1 cellular context compared by ENCODE assay signal in the genomic region with DNA sequence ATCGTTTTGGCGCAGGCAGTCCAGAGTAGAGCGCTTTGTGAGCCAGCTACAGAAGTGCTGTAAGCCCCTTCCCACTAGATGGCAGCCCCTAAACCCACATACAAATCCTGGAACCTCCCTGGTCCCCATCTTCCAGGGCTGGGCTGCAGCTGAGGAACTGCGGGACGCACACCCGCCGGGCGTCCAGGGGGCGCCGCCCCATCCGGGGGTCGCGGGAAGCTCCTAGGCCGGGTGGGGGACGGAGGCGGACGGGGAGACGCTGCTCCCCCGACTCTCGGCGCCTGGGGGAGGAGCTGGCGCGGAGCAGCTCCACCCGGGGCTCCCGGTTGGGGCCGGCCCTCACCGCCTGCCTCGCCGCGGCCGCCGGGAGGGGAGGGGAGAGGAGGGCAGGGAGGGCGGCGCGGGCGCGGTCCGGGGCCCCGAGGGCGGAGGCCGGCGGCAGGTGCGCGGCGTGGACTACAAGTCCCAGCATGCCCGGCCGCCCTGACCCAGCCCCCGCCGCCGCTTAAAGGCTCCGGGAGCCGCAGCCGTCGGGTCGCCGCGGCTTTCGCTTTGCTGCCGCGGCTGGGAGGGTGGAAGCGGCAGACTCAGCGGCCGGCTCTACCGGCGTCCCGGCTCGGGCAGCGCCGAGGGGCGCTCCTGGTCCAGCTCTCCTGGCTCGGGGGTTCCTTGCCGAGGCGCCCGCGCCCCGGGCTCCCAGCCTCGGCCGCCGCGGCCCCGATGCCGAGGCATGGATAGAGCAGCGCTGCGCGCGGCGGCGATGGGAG.
A peak's percentile ranks its signal among the peaks of the same experiment; 100 is the strongest.
TF ChIP-seq lines count a peak whose summit lies in the region.

A gene (plus strand): TSS at position 535 of the 767 bp plus-strand sequence. CDS start 196 bp downstream, at position 731.

TF ChIP-seq in HepG2, 621 proteins besides CTCF, POLR2A, EP300 and RAD21 (continued from another document and continues in another):
- TF ChIP-seq, protein P1, sequence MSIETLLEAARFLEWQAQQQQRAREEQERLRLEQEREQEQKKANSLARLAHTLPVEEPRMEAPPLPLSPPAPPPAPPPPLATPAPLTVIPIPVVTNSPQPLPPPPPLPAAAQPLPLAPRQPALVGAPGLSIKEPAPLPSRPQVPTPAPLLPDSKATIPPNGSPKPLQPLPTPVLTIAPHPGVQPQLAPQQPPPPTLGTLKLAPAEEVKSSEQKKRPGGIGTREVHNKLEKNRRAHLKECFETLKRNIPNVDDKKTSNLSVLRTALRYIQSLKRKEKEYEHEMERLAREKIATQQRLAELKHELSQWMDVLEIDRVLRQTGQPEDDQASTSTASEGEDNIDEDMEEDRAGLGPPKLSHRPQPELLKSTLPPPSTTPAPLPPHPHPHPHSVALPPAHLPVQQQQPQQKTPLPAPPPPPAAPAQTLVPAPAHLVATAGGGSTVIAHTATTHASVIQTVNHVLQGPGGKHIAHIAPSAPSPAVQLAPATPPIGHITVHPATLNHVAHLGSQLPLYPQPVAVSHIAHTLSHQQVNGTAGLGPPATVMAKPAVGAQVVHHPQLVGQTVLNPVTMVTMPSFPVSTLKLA (IDR thresholded peaks at IDR 0.05), result no peak
- TF ChIP-seq, protein P2, sequence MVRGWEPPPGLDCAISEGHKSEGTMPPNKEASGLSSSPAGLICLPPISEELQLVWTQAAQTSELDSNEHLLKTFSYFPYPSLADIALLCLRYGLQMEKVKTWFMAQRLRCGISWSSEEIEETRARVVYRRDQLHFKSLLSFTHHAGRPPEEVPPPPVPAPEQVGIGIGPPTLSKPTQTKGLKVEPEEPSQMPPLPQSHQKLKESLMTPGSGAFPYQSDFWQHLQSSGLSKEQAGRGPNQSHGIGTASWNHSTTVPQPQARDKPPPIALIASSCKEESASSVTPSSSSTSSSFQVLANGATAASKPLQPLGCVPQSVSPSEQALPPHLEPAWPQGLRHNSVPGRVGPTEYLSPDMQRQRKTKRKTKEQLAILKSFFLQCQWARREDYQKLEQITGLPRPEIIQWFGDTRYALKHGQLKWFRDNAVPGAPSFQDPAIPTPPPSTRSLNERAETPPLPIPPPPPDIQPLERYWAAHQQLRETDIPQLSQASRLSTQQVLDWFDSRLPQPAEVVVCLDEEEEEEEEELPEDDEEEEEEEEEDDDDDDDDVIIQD (CRISPR knock-in tag; IDR thresholded peaks at IDR 0.05; ENCODE audit: low read depth), result no peak
- no peak for TF ChIP-seq DNMT3B (CRISPR knock-in tag; conservative IDR thresholded peaks at IDR 0.05)
- TF ChIP-seq ZNF629 (CRISPR knock-in tag; conservative IDR thresholded peaks at IDR 0.05), result no peak
- TF ChIP-seq XBP1 (CRISPR knock-in tag; IDR thresholded peaks at IDR 0.05), result no peak
- TF ChIP-seq, protein P3, sequence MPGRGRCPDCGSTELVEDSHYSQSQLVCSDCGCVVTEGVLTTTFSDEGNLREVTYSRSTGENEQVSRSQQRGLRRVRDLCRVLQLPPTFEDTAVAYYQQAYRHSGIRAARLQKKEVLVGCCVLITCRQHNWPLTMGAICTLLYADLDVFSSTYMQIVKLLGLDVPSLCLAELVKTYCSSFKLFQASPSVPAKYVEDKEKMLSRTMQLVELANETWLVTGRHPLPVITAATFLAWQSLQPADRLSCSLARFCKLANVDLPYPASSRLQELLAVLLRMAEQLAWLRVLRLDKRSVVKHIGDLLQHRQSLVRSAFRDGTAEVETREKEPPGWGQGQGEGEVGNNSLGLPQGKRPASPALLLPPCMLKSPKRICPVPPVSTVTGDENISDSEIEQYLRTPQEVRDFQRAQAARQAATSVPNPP (CRISPR knock-in tag; IDR thresholded peaks at IDR 0.05), result no peak
- TF ChIP-seq FOXP1 (IDR thresholded peaks at IDR 0.05), result no peak
- no peak for TF ChIP-seq FOXP1 (CRISPR knock-in tag; IDR thresholded peaks at IDR 0.05)
- no peak for TF ChIP-seq FOXO1 (CRISPR knock-in tag; IDR thresholded peaks at IDR 0.05)
- TF ChIP-seq ZNF737 (CRISPR knock-in tag; IDR thresholded peaks at IDR 0.05; ENCODE audit: borderline replicate concordance), result no peak
- TF ChIP-seq, protein P4, sequence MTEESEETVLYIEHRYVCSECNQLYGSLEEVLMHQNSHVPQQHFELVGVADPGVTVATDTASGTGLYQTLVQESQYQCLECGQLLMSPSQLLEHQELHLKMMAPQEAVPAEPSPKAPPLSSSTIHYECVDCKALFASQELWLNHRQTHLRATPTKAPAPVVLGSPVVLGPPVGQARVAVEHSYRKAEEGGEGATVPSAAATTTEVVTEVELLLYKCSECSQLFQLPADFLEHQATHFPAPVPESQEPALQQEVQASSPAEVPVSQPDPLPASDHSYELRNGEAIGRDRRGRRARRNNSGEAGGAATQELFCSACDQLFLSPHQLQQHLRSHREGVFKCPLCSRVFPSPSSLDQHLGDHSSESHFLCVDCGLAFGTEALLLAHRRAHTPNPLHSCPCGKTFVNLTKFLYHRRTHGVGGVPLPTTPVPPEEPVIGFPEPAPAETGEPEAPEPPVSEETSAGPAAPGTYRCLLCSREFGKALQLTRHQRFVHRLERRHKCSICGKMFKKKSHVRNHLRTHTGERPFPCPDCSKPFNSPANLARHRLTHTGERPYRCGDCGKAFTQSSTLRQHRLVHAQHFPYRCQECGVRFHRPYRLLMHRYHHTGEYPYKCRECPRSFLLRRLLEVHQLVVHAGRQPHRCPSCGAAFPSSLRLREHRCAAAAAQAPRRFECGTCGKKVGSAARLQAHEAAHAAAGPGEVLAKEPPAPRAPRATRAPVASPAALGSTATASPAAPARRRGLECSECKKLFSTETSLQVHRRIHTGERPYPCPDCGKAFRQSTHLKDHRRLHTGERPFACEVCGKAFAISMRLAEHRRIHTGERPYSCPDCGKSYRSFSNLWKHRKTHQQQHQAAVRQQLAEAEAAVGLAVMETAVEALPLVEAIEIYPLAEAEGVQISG (CRISPR knock-in tag; IDR thresholded peaks at IDR 0.05), result peak; percentile 87
- TF ChIP-seq, protein P5, sequence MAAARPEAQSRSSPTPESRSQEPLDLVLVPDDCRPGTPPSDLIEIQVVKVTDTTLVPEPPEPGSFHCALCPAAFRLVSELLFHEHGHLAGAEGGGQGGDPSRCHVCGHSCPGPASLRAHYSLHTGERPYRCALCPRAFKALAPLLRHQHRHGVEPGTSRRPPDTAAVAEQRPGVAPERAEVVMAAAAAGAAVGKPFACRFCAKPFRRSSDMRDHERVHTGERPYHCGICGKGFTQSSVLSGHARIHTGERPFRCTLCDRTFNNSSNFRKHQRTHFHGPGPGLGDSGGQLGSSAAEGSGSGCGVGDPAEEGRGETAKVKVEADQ (CRISPR knock-in tag; IDR thresholded peaks at IDR 0.05; ENCODE audit: borderline replicate concordance), result no peak
- TF ChIP-seq FLYWCH1 (CRISPR knock-in tag; IDR thresholded peaks at IDR 0.05), result no peak
- TF ChIP-seq HMGA1 (CRISPR knock-in tag; conservative IDR thresholded peaks at IDR 0.05), result no peak
- TF ChIP-seq NFIB (CRISPR knock-in tag; IDR thresholded peaks at IDR 0.05; ENCODE audit: borderline replicate concordance), result no peak
- TF ChIP-seq, protein P6, sequence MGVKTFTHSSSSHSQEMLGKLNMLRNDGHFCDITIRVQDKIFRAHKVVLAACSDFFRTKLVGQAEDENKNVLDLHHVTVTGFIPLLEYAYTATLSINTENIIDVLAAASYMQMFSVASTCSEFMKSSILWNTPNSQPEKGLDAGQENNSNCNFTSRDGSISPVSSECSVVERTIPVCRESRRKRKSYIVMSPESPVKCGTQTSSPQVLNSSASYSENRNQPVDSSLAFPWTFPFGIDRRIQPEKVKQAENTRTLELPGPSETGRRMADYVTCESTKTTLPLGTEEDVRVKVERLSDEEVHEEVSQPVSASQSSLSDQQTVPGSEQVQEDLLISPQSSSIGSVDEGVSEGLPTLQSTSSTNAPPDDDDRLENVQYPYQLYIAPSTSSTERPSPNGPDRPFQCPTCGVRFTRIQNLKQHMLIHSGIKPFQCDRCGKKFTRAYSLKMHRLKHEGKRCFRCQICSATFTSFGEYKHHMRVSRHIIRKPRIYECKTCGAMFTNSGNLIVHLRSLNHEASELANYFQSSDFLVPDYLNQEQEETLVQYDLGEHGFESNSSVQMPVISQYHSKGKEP (CRISPR knock-in tag; IDR thresholded peaks at IDR 0.05), result no peak
- TF ChIP-seq NR2F2 (IDR thresholded peaks at IDR 0.05; ENCODE audit: borderline replicate concordance, low read depth), result no peak
- TF ChIP-seq, protein P7, sequence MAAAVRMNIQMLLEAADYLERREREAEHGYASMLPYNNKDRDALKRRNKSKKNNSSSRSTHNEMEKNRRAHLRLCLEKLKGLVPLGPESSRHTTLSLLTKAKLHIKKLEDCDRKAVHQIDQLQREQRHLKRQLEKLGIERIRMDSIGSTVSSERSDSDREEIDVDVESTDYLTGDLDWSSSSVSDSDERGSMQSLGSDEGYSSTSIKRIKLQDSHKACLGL (CRISPR knock-in tag; IDR thresholded peaks at IDR 0.05), result no peak
- peak; percentile 82 for TF ChIP-seq RBFOX2 (IDR thresholded peaks at IDR 0.05; ENCODE audit: low read depth, low read length)
- TF ChIP-seq ZNF703 (CRISPR knock-in tag; IDR thresholded peaks at IDR 0.05; ENCODE audit: borderline replicate concordance), result no peak
- TF ChIP-seq U2AF1 (optimal IDR thresholded peaks at IDR 0.05; ENCODE audit: low read depth, low read length), result no peak
- TF ChIP-seq, protein P8, sequence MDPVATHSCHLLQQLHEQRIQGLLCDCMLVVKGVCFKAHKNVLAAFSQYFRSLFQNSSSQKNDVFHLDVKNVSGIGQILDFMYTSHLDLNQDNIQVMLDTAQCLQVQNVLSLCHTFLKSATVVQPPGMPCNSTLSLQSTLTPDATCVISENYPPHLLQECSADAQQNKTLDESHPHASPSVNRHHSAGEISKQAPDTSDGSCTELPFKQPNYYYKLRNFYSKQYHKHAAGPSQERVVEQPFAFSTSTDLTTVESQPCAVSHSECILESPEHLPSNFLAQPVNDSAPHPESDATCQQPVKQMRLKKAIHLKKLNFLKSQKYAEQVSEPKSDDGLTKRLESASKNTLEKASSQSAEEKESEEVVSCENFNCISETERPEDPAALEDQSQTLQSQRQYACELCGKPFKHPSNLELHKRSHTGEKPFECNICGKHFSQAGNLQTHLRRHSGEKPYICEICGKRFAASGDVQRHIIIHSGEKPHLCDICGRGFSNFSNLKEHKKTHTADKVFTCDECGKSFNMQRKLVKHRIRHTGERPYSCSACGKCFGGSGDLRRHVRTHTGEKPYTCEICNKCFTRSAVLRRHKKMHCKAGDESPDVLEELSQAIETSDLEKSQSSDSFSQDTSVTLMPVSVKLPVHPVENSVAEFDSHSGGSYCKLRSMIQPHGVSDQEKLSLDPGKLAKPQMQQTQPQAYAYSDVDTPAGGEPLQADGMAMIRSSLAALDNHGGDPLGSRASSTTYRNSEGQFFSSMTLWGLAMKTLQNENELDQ (CRISPR knock-in tag; IDR thresholded peaks at IDR 0.05; ENCODE audit: borderline replicate concordance), result no peak
- TF ChIP-seq CCDC6 (CRISPR knock-in tag; IDR thresholded peaks at IDR 0.05), result no peak
- no peak for TF ChIP-seq TARDBP (CRISPR knock-in tag; IDR thresholded peaks at IDR 0.05)
- TF ChIP-seq RFXANK (CRISPR knock-in tag; IDR thresholded peaks at IDR 0.05), result no peak
- TF ChIP-seq HES4 (CRISPR knock-in tag; IDR thresholded peaks at IDR 0.05; ENCODE audit: borderline replicate concordance), result no peak
- TF ChIP-seq, protein P9, sequence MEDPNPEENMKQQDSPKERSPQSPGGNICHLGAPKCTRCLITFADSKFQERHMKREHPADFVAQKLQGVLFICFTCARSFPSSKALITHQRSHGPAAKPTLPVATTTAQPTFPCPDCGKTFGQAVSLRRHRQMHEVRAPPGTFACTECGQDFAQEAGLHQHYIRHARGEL (CRISPR knock-in tag; IDR thresholded peaks at IDR 0.05), result no peak
- TF ChIP-seq ZNF101 (CRISPR knock-in tag; IDR thresholded peaks at IDR 0.05; ENCODE audit: borderline replicate concordance, low read depth), result no peak
- TF ChIP-seq ARHGAP35 (CRISPR knock-in tag; IDR thresholded peaks at IDR 0.05; ENCODE audit: borderline replicate concordance), result no peak
- TF ChIP-seq, protein P10, sequence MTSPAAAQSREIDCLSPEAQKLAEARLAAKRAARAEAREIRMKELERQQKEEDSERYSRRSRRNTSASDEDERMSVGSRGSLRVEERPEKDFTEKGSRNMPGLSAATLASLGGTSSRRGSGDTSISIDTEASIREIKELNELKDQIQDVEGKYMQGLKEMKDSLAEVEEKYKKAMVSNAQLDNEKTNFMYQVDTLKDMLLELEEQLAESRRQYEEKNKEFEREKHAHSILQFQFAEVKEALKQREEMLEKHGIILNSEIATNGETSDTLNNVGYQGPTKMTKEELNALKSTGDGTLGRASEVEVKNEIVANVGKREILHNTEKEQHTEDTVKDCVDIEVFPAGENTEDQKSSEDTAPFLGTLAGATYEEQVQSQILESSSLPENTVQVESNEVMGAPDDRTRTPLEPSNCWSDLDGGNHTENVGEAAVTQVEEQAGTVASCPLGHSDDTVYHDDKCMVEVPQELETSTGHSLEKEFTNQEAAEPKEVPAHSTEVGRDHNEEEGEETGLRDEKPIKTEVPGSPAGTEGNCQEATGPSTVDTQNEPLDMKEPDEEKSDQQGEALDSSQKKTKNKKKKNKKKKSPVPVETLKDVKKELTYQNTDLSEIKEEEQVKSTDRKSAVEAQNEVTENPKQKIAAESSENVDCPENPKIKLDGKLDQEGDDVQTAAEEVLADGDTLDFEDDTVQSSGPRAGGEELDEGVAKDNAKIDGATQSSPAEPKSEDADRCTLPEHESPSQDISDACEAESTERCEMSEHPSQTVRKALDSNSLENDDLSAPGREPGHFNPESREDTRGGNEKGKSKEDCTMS (CRISPR knock-in tag; conservative IDR thresholded peaks at IDR 0.05), result no peak
- TF ChIP-seq HCFC1 (IDR thresholded peaks at IDR 0.05; ENCODE audit: low read depth, low read length), result peak; percentile 79
- TF ChIP-seq ZKSCAN5 (CRISPR knock-in tag; IDR thresholded peaks at IDR 0.05), result no peak
- TF ChIP-seq FOXM1 (CRISPR knock-in tag; IDR thresholded peaks at IDR 0.05), result no peak
- TF ChIP-seq, protein P11, sequence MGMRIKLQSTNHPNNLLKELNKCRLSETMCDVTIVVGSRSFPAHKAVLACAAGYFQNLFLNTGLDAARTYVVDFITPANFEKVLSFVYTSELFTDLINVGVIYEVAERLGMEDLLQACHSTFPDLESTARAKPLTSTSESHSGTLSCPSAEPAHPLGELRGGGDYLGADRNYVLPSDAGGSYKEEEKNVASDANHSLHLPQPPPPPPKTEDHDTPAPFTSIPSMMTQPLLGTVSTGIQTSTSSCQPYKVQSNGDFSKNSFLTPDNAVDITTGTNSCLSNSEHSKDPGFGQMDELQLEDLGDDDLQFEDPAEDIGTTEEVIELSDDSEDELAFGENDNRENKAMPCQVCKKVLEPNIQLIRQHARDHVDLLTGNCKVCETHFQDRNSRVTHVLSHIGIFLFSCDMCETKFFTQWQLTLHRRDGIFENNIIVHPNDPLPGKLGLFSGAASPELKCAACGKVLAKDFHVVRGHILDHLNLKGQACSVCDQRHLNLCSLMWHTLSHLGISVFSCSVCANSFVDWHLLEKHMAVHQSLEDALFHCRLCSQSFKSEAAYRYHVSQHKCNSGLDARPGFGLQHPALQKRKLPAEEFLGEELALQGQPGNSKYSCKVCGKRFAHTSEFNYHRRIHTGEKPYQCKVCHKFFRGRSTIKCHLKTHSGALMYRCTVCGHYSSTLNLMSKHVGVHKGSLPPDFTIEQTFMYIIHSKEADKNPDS (CRISPR knock-in tag; IDR thresholded peaks at IDR 0.05), result no peak
- no peak for TF ChIP-seq ATM (IDR thresholded peaks at IDR 0.05; ENCODE audit: borderline replicate concordance)
- TF ChIP-seq, protein P12, sequence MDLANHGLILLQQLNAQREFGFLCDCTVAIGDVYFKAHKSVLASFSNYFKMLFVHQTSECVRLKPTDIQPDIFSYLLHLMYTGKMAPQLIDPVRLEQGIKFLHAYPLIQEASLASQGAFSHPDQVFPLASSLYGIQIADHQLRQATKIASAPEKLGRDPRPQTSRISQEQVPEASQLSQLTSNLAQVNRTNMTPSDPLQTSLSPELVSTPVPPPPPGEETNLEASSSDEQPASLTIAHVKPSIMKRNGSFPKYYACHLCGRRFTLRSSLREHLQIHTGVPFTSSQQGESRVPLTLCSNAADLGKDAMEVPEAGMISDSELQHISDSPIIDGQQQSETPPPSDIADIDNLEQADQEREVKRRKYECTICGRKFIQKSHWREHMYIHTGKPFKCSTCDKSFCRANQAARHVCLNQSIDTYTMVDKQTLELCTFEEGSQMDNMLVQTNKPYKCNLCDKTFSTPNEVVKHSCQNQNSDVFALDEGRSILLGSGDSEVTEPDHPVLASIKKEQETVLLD (CRISPR knock-in tag; IDR thresholded peaks at IDR 0.05; ENCODE audit: low read depth), result peak; percentile 75; the same call in 1 of the 2 replicates
- TF ChIP-seq MEF2D (CRISPR knock-in tag; IDR thresholded peaks at IDR 0.05), result no peak
- TF ChIP-seq MAFG (CRISPR knock-in tag; IDR thresholded peaks at IDR 0.05), result no peak
